Comparison of ENCODE assay signal across 9 cellular contexts in the genomic region with DNA sequence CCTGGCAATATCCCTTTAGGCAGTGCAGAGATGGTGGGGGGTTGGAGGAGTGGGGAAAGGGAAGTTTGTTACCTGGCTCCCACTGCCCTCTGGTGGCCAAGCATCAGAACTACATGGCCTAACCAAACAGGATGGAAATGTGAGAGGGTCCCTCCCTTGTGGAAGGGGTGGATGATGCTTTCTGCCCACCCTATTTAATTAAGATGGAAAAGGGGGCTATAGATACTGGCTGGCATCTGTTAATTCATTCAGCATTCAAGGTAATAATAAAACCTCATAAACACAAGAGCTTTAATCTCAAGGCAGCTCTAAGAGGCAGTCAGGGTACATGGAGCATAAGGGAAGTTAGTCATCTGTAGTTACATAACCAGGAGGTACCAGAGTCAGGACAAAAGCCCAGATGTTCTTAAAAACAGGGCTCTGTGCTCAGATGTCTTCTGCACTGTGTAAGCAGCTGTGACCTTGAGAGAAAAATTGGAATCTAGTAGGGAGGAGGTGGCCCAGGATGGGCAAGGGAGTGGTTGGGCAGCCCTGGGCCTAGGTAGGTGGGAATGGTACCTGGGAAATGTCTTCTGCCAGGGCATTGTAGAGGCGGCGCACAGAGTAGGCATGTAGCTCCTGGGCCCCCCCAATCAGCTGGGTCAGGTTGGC. TPM values are rescaled to one million over a fixed set of nuclear protein-coding genes. Genes with fewer than 3 reads are reported as not detected.
DNase-seq lines count a peak whose midpoint lies in the region; ATAC-seq and TF ChIP-seq lines count a peak whose summit lies in the region.
"Had no signal": no experiment of that assay in that cellular context is flagged by ENCODE, and none has a peak within 500 bp of the region (broad histone marks: within the 10 kb centered on the region; RNA-seq: fewer than 3 reads in every experiment).

No MANE protein-coding gene starts in this region.

- peak; percentile 95 for TF ChIP-seq CTCF in nephron progenitor cell (IDR thresholded peaks at IDR 0.05)

- intact Hi-C loops in activated CD4-positive, alpha-beta T cell treated with anti-CD3 and anti-CD28 coated beads, Interleukin-2, amount 10 ng/mL, durations not matched to agents 24 days and 14 days (cut with micrococcal nuclease): loop anchor here (1.0 to 10.0 kb wide), 3 partner anchors 85 to 882 kb away; a partner anchor contains a TSS

- peaks cover 32% of the 10 kb centered on the region for H3K4me1 Mint-ChIP-seq in activated CD4-positive, alpha-beta T cell treated with anti-CD3 and anti-CD28 coated beads, Interleukin-2, amount 10 ng/mL, durations not matched to agents 24 days and 14 days
- H3K4me1 Mint-ChIP-seq in nephron progenitor cell: peaks cover 20% of the 10 kb centered on the region

- peaks cover 68% of the 10 kb centered on the region for H3K36me3 Mint-ChIP-seq in activated CD4-positive, alpha-beta T cell treated with anti-CD3 and anti-CD28 coated beads, Interleukin-2, amount 10 ng/mL, durations not matched to agents 24 days and 14 days (ENCODE audit: low read depth)
- H3K36me3 Mint-ChIP-seq in nephron progenitor cell (ENCODE audit: low read depth): peaks cover 27% of the 10 kb centered on the region

- no peaks in the 10 kb centered on the region for H3K9me3 Mint-ChIP-seq in activated CD4-positive, alpha-beta T cell treated with anti-CD3 and anti-CD28 coated beads, Interleukin-2, amount 10 ng/mL, durations not matched to agents 24 days and 14 days
- no peaks in the 10 kb centered on the region for H3K9me3 Mint-ChIP-seq in nephron progenitor cell

- no peaks in the 10 kb centered on the region for H3K27me3 Mint-ChIP-seq in activated CD4-positive, alpha-beta T cell treated with anti-CD3 and anti-CD28 coated beads, Interleukin-2, amount 10 ng/mL, durations not matched to agents 24 days and 14 days
- H3K27me3 Mint-ChIP-seq in nephron progenitor cell (ENCODE audit: low read depth, poor library complexity): no peaks in the 10 kb centered on the region

- no peak for ATAC-seq in GM21423 (IDR thresholded peaks at IDR 0.05; ENCODE audit: unreplicated experiment)

- no peak overlapping the region for H3K4me3 Mint-ChIP-seq in activated CD4-positive, alpha-beta T cell treated with anti-CD3 and anti-CD28 coated beads, Interleukin-2, amount 10 ng/mL, durations not matched to agents 24 days and 14 days
- H3K4me3 Mint-ChIP-seq in nephron progenitor cell: no peak overlapping the region

- peak overlapping the region; percentile 70 for H3K27ac Mint-ChIP-seq in activated CD4-positive, alpha-beta T cell treated with anti-CD3 and anti-CD28 coated beads, Interleukin-2, amount 10 ng/mL, durations not matched to agents 24 days and 14 days
- H3K27ac Mint-ChIP-seq in nephron progenitor cell: no peak overlapping the region

- peak; percentile 85 for DNase-seq in activated effector memory CD4-positive, alpha-beta T cell treated with anti-CD3 and anti-CD28 coated beads, Interleukin-2, amount 50 U/mL, for 16 hours
- no peak for DNase-seq in activated effector memory CD4-positive, alpha-beta T cell treated with Interleukin-2 at 50 U/mL for 16 hours
- peak; percentile 68 for DNase-seq in NCI-H1694 treated with DMSO at 0.1 percent for 48 hours (lab: John Stamatoyannopoulos, UW)
- peak; percentile 88 for DNase-seq in activated CD4-positive, alpha-beta T cell treated with anti-CD3 and anti-CD28 coated beads, Interleukin-2, amount 10 ng/mL, durations not matched to agents 24 days and 14 days
- DNase-seq in ecto neural progenitor cell (ENCODE audit: low spot score): peak; percentile 80
- DNase-seq in nephron progenitor cell: peak; percentile 83
- DNase-seq in putamen (ENCODE audit: low spot score): no peak
- DNase-seq: left cardiac atrium had no signal

RNA-seq across cellular contexts. Expression of a gene that starts 4.6 kb away (rescaled TPM):
- total RNA-seq in activated CD4-positive, alpha-beta T cell treated with anti-CD3 and anti-CD28 coated beads, Interleukin-2, amount 10 ng/mL, durations not matched to agents 24 days and 14 days: 135 and 142 TPM in 2 replicates

RNA-seq across cellular contexts. Expression of a gene that starts 6.9 kb away (rescaled TPM):
- total RNA-seq in activated CD4-positive, alpha-beta T cell treated with anti-CD3 and anti-CD28 coated beads, Interleukin-2, amount 10 ng/mL, durations not matched to agents 24 days and 14 days: 14.5 and 16.7 TPM in 2 replicates

RNA-seq across cellular contexts. Expression of a gene that starts 11.4 kb away (rescaled TPM):
- 1.8 and 2.8 TPM in 2 replicates for total RNA-seq in activated CD4-positive, alpha-beta T cell treated with anti-CD3 and anti-CD28 coated beads, Interleukin-2, amount 10 ng/mL, durations not matched to agents 24 days and 14 days

RNA-seq across cellular contexts. Expression of a gene that starts 15.6 kb away (rescaled TPM):
- not detected in 2 replicates for total RNA-seq in activated CD4-positive, alpha-beta T cell treated with anti-CD3 and anti-CD28 coated beads, Interleukin-2, amount 10 ng/mL, durations not matched to agents 24 days and 14 days

Comparison
In these comparisons a context has a peak if more than half of its experiments do, and no peak if none do; other contexts are left out.
1. DNase-seq: peak in activated effector memory CD4-positive, alpha-beta T cell treated with anti-CD3 and anti-CD28 coated beads, Interleukin-2, amount 50 U/mL, for 16 hours (single experiment), NCI-H1694 treated with DMSO at 0.1 percent for 48 hours (single experiment), activated CD4-positive, alpha-beta T cell treated with anti-CD3 and anti-CD28 coated beads, Interleukin-2, amount 10 ng/mL, durations not matched to agents 24 days and 14 days (single experiment), ecto neural progenitor cell (single experiment) and nephron progenitor cell (single experiment); none in activated effector memory CD4-positive, alpha-beta T cell treated with Interleukin-2 at 50 U/mL for 16 hours (single experiment) and putamen (single experiment).